23 cellular contexts compared by ENCODE assay signal in genomic region chr12:125772403-125772802, GRCh38.
"Had no signal": no experiment of that assay in that cellular context is flagged by ENCODE, and none has a peak within 500 bp of the region (broad histone marks: within the 10 kb centered on the region; RNA-seq: fewer than 3 reads in every experiment).

No MANE protein-coding gene starts in this region.

- H3K36me3 ChIP-seq: stomach, suprapubic skin, thoracic aorta, thyroid gland, tibial artery, tibial nerve, transverse colon, upper lobe of left lung, upper lobe of right lung, uterus, vagina had no signal

- H3K27ac ChIP-seq: stomach, suprapubic skin, testis, thoracic aorta, thyroid gland, tibial artery, tibial nerve, transverse colon, upper lobe of left lung, upper lobe of right lung, uterus, vagina had no signal

- H3K27me3 ChIP-seq: stomach, suprapubic skin, testis, thyroid gland, tibial artery, tibial nerve, transverse colon, upper lobe of left lung, upper lobe of right lung, uterus, vagina had no signal

- ATAC-seq: stimulated activated effector memory CD8-positive, alpha-beta T cell treated with anti-CD3 and anti-CD28 coated beads, Interleukin-12 subunit alpha, Interleukin-12 subunit beta, amount 100 ng/mL, for 72 hours; stimulated activated memory B cell treated with anti-CD40 and anti-IgM and Interleukin-4, amounts not matched to agents 10 μg/mL and 1 μg/mL and 100 μg/mL, for 72 hours; stimulated activated naive CD8-positive, alpha-beta T cell treated with anti-CD3 and anti-CD28 coated beads, Interleukin-15, amount 100 ng/mL, for 72 hours; stimulated activated naive CD8-positive, alpha-beta T cell treated with anti-CD3 and anti-CD28 coated beads, Interleukin-15, Interleukin-2, amounts not matched to agents 100 U/mL and 50 U/mL, for 24 hours had no signal

- H3K4me1 ChIP-seq: stomach, suprapubic skin, testis, thyroid gland, tibial artery, tibial nerve, transverse colon, upper lobe of left lung, upper lobe of right lung, uterus, vagina had no signal

- H3K9me3 ChIP-seq: testis, thoracic aorta, thyroid gland, upper lobe of right lung, uterus, vagina had no signal

- FAIRE-seq: urothelium cell line had no signal

- H3K4me3 ChIP-seq: stomach, suprapubic skin, testis, thoracic aorta, thyroid gland, tibial artery, tibial nerve, transverse colon, upper lobe of left lung, upper lobe of right lung, uterus, vagina had no signal

- DNase-seq: stimulated activated CD4-positive, alpha-beta T cell treated with anti-CD3 and anti-CD28 coated beads, Interleukin-4, amount 100 ng/mL, for 1 hour; stimulated activated CD4-positive, alpha-beta T cell treated with anti-CD3 and anti-CD28 coated beads, Interleukin-4, amount 100 ng/mL, for 24 hours; stimulated activated CD4-positive, alpha-beta T cell treated with anti-CD3 and anti-CD28 coated beads, Interleukin-4, amount 100 ng/mL, for 4 hours; stimulated activated naive B cell treated with anti-CD40 and anti-IgM and Interleukin-4, amounts not matched to agents 10 μg/mL and 1 μg/mL and 100 μg/mL, for 72 hours; stimulated activated naive CD4-positive, alpha-beta T cell; stimulated activated naive CD4-positive, alpha-beta T cell treated with Interleukin-2 at 50 U/mL for 16 hours; stomach; thyroid gland; tibial artery; transverse colon; uterus had no signal
